Comparison of ENCODE assay signal across 1 cellular context in genomic region chr16:175145-175949, GRCh38.
TF ChIP-seq lines count a peak whose summit lies in the region.

No MANE protein-coding gene starts in this region.

TF ChIP-seq in H1, 55 proteins besides CTCF, POLR2A, EP300 and RAD21:
- TF ChIP-seq EGR1 (IDR thresholded peaks at IDR 0.05; ENCODE audit: borderline replicate concordance, low read depth, low read length) (no peak), YY1 (IDR thresholded peaks at IDR 0.05; ENCODE audit: low read depth, low read length) (no peak), NRF1 (IDR thresholded peaks at IDR 0.05; ENCODE audit: low read depth, low read length) (no peak), JUN (IDR thresholded peaks at IDR 0.05; ENCODE audit: low read depth, low read length) (no peak), CBX8 (IDR thresholded peaks at IDR 0.05; ENCODE audit: borderline replicate concordance, low read depth, low read length) (no peak), CEBPB (IDR thresholded peaks at IDR 0.05; ENCODE audit: low read depth, low read length) (no peak), KDM5A (IDR thresholded peaks at IDR 0.05; ENCODE audit: low read length) (no peak), BRCA1 (IDR thresholded peaks at IDR 0.05; ENCODE audit: low read depth, low read length) (no peak), RFX5 (IDR thresholded peaks at IDR 0.05; ENCODE audit: borderline replicate concordance, low read depth, low read length) (no peak), TAF1 (IDR thresholded peaks at IDR 0.05; ENCODE audit: low read depth, low read length) (no peak), SIRT6 (IDR thresholded peaks at IDR 0.05; ENCODE audit: low read length) (no peak), HDAC2 (IDR thresholded peaks at IDR 0.05; ENCODE audit: borderline replicate concordance in 1 of 2, low read depth in 2 of 2, low read length in 2 of 2) (no peak), TBP (IDR thresholded peaks at IDR 0.05; ENCODE audit: low read depth, low read length) (no peak), CTBP2 (IDR thresholded peaks at IDR 0.05; ENCODE audit: borderline replicate concordance, insufficient read depth, insufficient read length, low read length) (no peak), BCL11A (IDR thresholded peaks at IDR 0.05; ENCODE audit: low read depth in 2 of 2, low read length in 2 of 2) (no peak), MAFK (IDR thresholded peaks at IDR 0.05; ENCODE audit: low read depth, low read length) (no peak)
- TF ChIP-seq, protein P1, sequence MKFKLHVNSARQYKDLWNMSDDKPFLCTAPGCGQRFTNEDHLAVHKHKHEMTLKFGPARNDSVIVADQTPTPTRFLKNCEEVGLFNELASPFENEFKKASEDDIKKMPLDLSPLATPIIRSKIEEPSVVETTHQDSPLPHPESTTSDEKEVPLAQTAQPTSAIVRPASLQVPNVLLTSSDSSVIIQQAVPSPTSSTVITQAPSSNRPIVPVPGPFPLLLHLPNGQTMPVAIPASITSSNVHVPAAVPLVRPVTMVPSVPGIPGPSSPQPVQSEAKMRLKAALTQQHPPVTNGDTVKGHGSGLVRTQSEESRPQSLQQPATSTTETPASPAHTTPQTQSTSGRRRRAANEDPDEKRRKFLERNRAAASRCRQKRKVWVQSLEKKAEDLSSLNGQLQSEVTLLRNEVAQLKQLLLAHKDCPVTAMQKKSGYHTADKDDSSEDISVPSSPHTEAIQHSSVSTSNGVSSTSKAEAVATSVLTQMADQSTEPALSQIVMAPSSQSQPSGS (IDR thresholded peaks at IDR 0.05; ENCODE audit: low read length), result no peak
